ENCODE assay signal across 8 cellular contexts in genomic region chr19:4456843-4457653, GRCh38. TPM values are rescaled to one million over a fixed set of nuclear protein-coding genes. Genes with fewer than 3 reads are reported as not detected.
DNase-seq lines count a peak whose midpoint lies in the region; ATAC-seq and TF ChIP-seq lines count a peak whose summit lies in the region.

No MANE protein-coding gene starts in this region.

- H3K4me3 ChIP-seq in GM12865 (ENCODE audit: low read depth, low read length) (peak overlapping the region; percentile 72), PC-9 (peak overlapping the region; percentile 64), right atrium auricular region (peak overlapping the region; percentile 80), retinal pigment epithelial cell (ENCODE audit: low read length) (peak overlapping the region; percentile 92)

- DNase-seq in GM12865 (ENCODE audit: low read depth) (peak; percentile 65), PC-9 (peak in 1 of 2 experiments; percentile 18), right atrium auricular region (ENCODE audit: low spot score) (no peak), retinal pigment epithelial cell (ENCODE audit: low read depth) (no peak), NCI-H128 (lab: John Stamatoyannopoulos, UW; ENCODE audit: unreplicated experiment) (no peak), cerebellar nuclear complex (lab: John Stamatoyannopoulos, UW) (no peak)

- H3K36me3 ChIP-seq in PC-9 (ENCODE audit: low read depth), result no peaks in the 10 kb centered on the region
- peaks cover 23% of the 10 kb centered on the region for H3K36me3 ChIP-seq in right atrium auricular region

- TF ChIP-seq CTCF in GM12865 (IDR thresholded peaks at IDR 0.05; ENCODE audit: insufficient read depth, low read depth, low read length, missing control alignments), result no peak
- TF ChIP-seq CTCF in PC-9 (conservative IDR thresholded peaks at IDR 0.05), result no peak
- TF ChIP-seq CTCF in right atrium auricular region (IDR thresholded peaks at IDR 0.05), result no peak
- no peak for TF ChIP-seq CTCF in retinal pigment epithelial cell (conservative IDR thresholded peaks at IDR 0.05; ENCODE audit: low read depth, low read length)

- H3K9me2 ChIP-seq in PC-9 (ENCODE audit: insufficient read depth), result no peaks in the 10 kb centered on the region

- intact Hi-C loops in PC-9 (cut with micrococcal nuclease; ENCODE audit: unreplicated experiment), result loop anchor here (1.0 to 5.0 kb wide), 2 partner anchors 14 to 180 kb away; partner anchors contain the start of gene TNFAIP8L1

- BruUV-seq in PC-9 (replicated peaks; lab: Mats Ljungman, UMichigan), result no TSS peak

- no peak overlapping the region for H2AFZ ChIP-seq in PC-9

- peaks cover 11% of the 10 kb centered on the region for H4K20me1 ChIP-seq in PC-9 (ENCODE audit: insufficient read depth)

- peaks cover 20% of the 10 kb centered on the region for H3K79me2 ChIP-seq in PC-9 (ENCODE audit: low read depth)

- peak overlapping the region; percentile 74 for H3K4me2 ChIP-seq in PC-9

- H3K4me1 ChIP-seq in PC-9 (replicated peaks; ENCODE audit: insufficient read depth) (no peaks in the 10 kb centered on the region), right atrium auricular region (peaks cover 0 to 31% of the 10 kb centered on the region in 2 donors)

- 0 out of 2 replicates have a peak overlapping the region, but pooled peaks have one; percentile 43 for H3K27ac ChIP-seq in PC-9
- peak overlapping the region; percentile 74 for H3K27ac ChIP-seq in angular gyrus (ENCODE audit: low read depth, low read length)
- H3K27ac ChIP-seq in right atrium auricular region, result peak overlapping the region; percentile 92 to 97

- POLR2A ChIA-PET in PC-9 (lab: Charles Lee; ENCODE audit: unreplicated experiment), result no interaction called here

- H3K9me3 ChIP-seq in PC-9 (ENCODE audit: insufficient read depth, low read depth) (no peaks in the 10 kb centered on the region), right atrium auricular region (no peaks in the 10 kb centered on the region)

- CTCF ChIA-PET in PC-9 (lab: Charles Lee), result interaction anchor here (0.7 kb wide), 1 partner anchor 184 kb away, joined by 4 read pairs; no protein-coding TSS in a partner anchor

- H3K27me3 ChIP-seq in PC-9 (ENCODE audit: insufficient read depth, low read depth), result no peaks in the 10 kb centered on the region
- H3K27me3 ChIP-seq in right atrium auricular region, result no peaks in the 10 kb centered on the region

- H3F3A ChIP-seq in PC-9 (ENCODE audit: insufficient read depth, low read depth), result no peaks in the 10 kb centered on the region

- ATAC-seq in HG02970 (IDR thresholded peaks at IDR 0.05; ENCODE audit: low FRiP score, unreplicated experiment), result peak; percentile 1

RNA-seq across cellular contexts. Expression of gene UBXN6, which starts 0.5 kb away (rescaled TPM):
- 79.4 and 94.7 TPM in 2 replicates for total RNA-seq in PC-9 (2021)
- 100 to 1,000 TPM in 1 of 2 donors, 10 to 100 TPM in 1; 52.8 to 100 TPM for total RNA-seq in right atrium auricular region

RNA-seq across cellular contexts. Expression of gene HDGFL2, which starts 15.0 kb away (rescaled TPM):
- total RNA-seq in PC-9 (2021) (50.8 and 60.2 TPM in 2 replicates), right atrium auricular region (10 to 100 TPM; 18.3 to 24.8 TPM)

RNA-seq across cellular contexts. Expression of gene CHAF1A, which starts 54.6 kb away (rescaled TPM):
- total RNA-seq in PC-9 (2021) (24.3 and 30.0 TPM in 2 replicates), right atrium auricular region (1 to 10 TPM; 2.6 to 5.0 TPM)

RNA-seq across cellular contexts. Expression of gene SH3GL1, which starts 56.7 kb away (rescaled TPM):
- total RNA-seq in PC-9 (2021), result 45.8 and 49.2 TPM in 2 replicates
- 10 to 100 TPM; 17.5 to 31.9 TPM for total RNA-seq in right atrium auricular region

Comparison
In these comparisons a context has a peak if more than half of its experiments do, and no peak if none do; other contexts are left out.
1. H3K27ac ChIP-seq: peak in every context shown above with its lines; median percentile 94 in right atrium auricular region; 74 in angular gyrus; 43 in PC-9.